ENCODE assay signal across 20 cellular contexts in the genomic region with DNA sequence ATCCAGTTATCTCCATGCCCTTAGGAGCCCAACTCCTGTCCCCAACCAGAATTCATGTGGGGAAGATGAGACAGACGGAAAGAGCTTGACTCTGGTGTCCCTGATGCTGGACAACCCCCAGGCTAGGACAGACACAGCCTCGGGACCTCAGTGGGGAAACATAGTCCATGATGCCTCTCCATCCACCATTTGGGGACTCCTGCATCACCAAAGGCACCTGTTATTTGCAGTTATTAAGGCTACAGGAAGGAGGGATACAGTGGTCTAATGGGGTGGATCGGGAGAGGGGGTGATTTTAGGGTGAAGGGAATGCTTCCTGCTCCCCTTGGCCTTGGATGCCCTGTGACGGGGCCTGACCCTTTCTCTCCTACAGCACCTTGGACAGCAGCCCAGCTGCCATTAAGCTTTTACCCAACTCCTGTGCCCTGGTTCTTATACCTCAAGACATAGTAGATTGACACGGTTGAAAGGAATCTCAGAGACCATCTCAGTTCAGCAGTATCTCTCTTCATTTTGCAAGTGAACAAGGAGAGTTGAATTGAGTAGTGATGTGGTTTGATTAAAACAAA.
DNase-seq lines count a peak whose midpoint lies in the region; ATAC-seq and TF ChIP-seq lines count a peak whose summit lies in the region.
"Had no signal": no experiment of that assay in that cellular context is flagged by ENCODE, and none has a peak within 500 bp of the region (broad histone marks: within the 10 kb centered on the region; RNA-seq: fewer than 3 reads in every experiment).

No MANE protein-coding gene starts in this region.

- H3K27ac Mint-ChIP-seq in GM23338: no peak overlapping the region
- no peak overlapping the region for H3K27ac Mint-ChIP-seq in nephron progenitor cell
- H3K27ac Mint-ChIP-seq in stimulated activated effector memory CD8-positive, alpha-beta T cell treated with anti-CD3 and anti-CD28 coated beads, Interleukin-12 subunit alpha, Interleukin-12 subunit beta, amount 100 ng/mL, for 72 hours: no peak overlapping the region
- no peak overlapping the region for H3K27ac Mint-ChIP-seq in natural killer cell
- H3K27ac Mint-ChIP-seq: activated naive CD4-positive, alpha-beta T cell treated with anti-CD3 and anti-CD28 coated beads, Interleukin-2, amount 10 ng/mL, durations not matched to agents 7 days and 5 days had no signal

- H3K36me3 Mint-ChIP-seq in GM23338 (ENCODE audit: low read depth): no peaks in the 10 kb centered on the region
- no peaks in the 10 kb centered on the region for H3K36me3 Mint-ChIP-seq in nephron progenitor cell (ENCODE audit: low read depth)
- no peaks in the 10 kb centered on the region for H3K36me3 Mint-ChIP-seq in stimulated activated effector memory CD8-positive, alpha-beta T cell treated with anti-CD3 and anti-CD28 coated beads, Interleukin-12 subunit alpha, Interleukin-12 subunit beta, amount 100 ng/mL, for 72 hours
- no peaks in the 10 kb centered on the region for H3K36me3 Mint-ChIP-seq in natural killer cell
- H3K36me3 Mint-ChIP-seq: activated naive CD4-positive, alpha-beta T cell treated with anti-CD3 and anti-CD28 coated beads, Interleukin-2, amount 10 ng/mL, durations not matched to agents 7 days and 5 days; brain had no signal

- H3K4me3 ChIP-seq in GM23338 (no peak overlapping the region), hepatocyte (no peak overlapping the region)

- H3K4me1 ChIP-seq in GM23338 (ENCODE audit: insufficient read depth): no peaks in the 10 kb centered on the region
- H3K4me1 ChIP-seq in hepatocyte (ENCODE audit: insufficient read depth): no peaks in the 10 kb centered on the region
- H3K4me1 ChIP-seq: Caco-2 had no signal

- TF ChIP-seq CTCF in GM23338 (conservative IDR thresholded peaks at IDR 0.05; ENCODE audit: low read depth in 2 of 2): no peak
- no peak for TF ChIP-seq CTCF in hepatocyte (IDR thresholded peaks at IDR 0.05; ENCODE audit: poor library complexity)
- TF ChIP-seq CTCF in nephron progenitor cell (IDR thresholded peaks at IDR 0.05): no peak
- TF ChIP-seq CTCF in natural killer cell (IDR thresholded peaks at IDR 0.05): no peak

- H3F3A ChIP-seq in GM23338 (replicated peaks; ENCODE audit: low read depth): no peaks in the 10 kb centered on the region

- ATAC-seq in GM23338 (peak; percentile 67; the same call in 2 of the 3 replicates), natural killer cell (no peak)
- ATAC-seq in stimulated activated effector memory CD8-positive, alpha-beta T cell treated with anti-CD3 and anti-CD28 coated beads, Interleukin-12 subunit alpha, Interleukin-12 subunit beta, amount 100 ng/mL, for 72 hours: no peak

- H3K4me2 ChIP-seq in GM23338 (no peak overlapping the region), hepatocyte (no peak overlapping the region)

- H3K4me3 Mint-ChIP-seq in GM23338 (no peak overlapping the region), nephron progenitor cell (no peak overlapping the region), natural killer cell (no peak overlapping the region)
- H3K4me3 Mint-ChIP-seq in stimulated activated effector memory CD8-positive, alpha-beta T cell treated with anti-CD3 and anti-CD28 coated beads, Interleukin-12 subunit alpha, Interleukin-12 subunit beta, amount 100 ng/mL, for 72 hours: no peak overlapping the region
- H3K4me3 Mint-ChIP-seq: activated naive CD4-positive, alpha-beta T cell treated with anti-CD3 and anti-CD28 coated beads, Interleukin-2, amount 10 ng/mL, durations not matched to agents 7 days and 5 days; brain had no signal

- 0 out of 2 replicates have a peak, but pooled peaks cover 7% of the 10 kb centered on the region for H3K9me2 ChIP-seq in GM23338 (ENCODE audit: insufficient read depth)
- H3K9me2 ChIP-seq in hepatocyte (replicated peaks; ENCODE audit: insufficient read depth): no peaks in the 10 kb centered on the region

- H2AFZ ChIP-seq in GM23338 (no peak overlapping the region), hepatocyte (no peak overlapping the region)

- no peaks in the 10 kb centered on the region for H3K36me3 ChIP-seq in GM23338 (ENCODE audit: insufficient read depth)
- no peaks in the 10 kb centered on the region for H3K36me3 ChIP-seq in hepatocyte (replicated peaks; ENCODE audit: insufficient read depth, low read depth)

- H3K4me1 Mint-ChIP-seq in GM23338 (0 out of 3 replicates have a peak, but pooled peaks cover 3% of the 10 kb centered on the region), nephron progenitor cell (peaks cover 8% of the 10 kb centered on the region), natural killer cell (no peaks in the 10 kb centered on the region)
- no peaks in the 10 kb centered on the region for H3K4me1 Mint-ChIP-seq in stimulated activated effector memory CD8-positive, alpha-beta T cell treated with anti-CD3 and anti-CD28 coated beads, Interleukin-12 subunit alpha, Interleukin-12 subunit beta, amount 100 ng/mL, for 72 hours
- H3K4me1 Mint-ChIP-seq: activated naive CD4-positive, alpha-beta T cell treated with anti-CD3 and anti-CD28 coated beads, Interleukin-2, amount 10 ng/mL, durations not matched to agents 7 days and 5 days had no signal

- H3K27me3 Mint-ChIP-seq in GM23338 (ENCODE audit: insufficient read depth, low read depth, poor library complexity): peaks cover 6% of the 10 kb centered on the region
- peaks cover 48% of the 10 kb centered on the region for H3K27me3 Mint-ChIP-seq in nephron progenitor cell (ENCODE audit: low read depth, poor library complexity)
- H3K27me3 Mint-ChIP-seq in natural killer cell (ENCODE audit: low read depth in 2 of 2): peaks cover 10 to 39% of the 10 kb centered on the region in 2 donors

- 60% methylated on average over 5 of the region's 5 CpGs for WGBS in hepatocyte (ENCODE audit: low lambda C conversion rate, missing lambda C conversion rate)

- H4K20me1 ChIP-seq in GM23338 (replicated peaks; ENCODE audit: insufficient read depth) (no peaks in the 10 kb centered on the region), hepatocyte (ENCODE audit: insufficient read depth, poor library complexity, severe bottlenecking) (no peaks in the 10 kb centered on the region)

- intact Hi-C loops in natural killer cell (cut with micrococcal nuclease): no loop called here

- DNase-seq in GM23338 (ENCODE audit: low spot score) (peak; percentile 39), OCI-M1 (lab: John Stamatoyannopoulos, UW) (peak; percentile 3), hepatocyte (ENCODE audit: low spot score) (peak; percentile 19), nephron progenitor cell (peak; percentile 62), NCI-H2196 (lab: John Stamatoyannopoulos, UW; ENCODE audit: unreplicated experiment) (no peak), natural killer cell (no peak)
- DNase-seq in stimulated activated effector memory CD8-positive, alpha-beta T cell treated with anti-CD3 and anti-CD28 coated beads, Interleukin-12 subunit alpha, Interleukin-12 subunit beta, amount 100 ng/mL, for 72 hours (ENCODE audit: low spot score in 2 of 2): no peak
- DNase-seq: activated CD4-positive, alpha-beta T cell treated with anti-CD3 and anti-CD28 coated beads for 48 hours; activated naive CD4-positive, alpha-beta T cell treated with anti-CD3 and anti-CD28 coated beads, Interleukin-2, amount 10 ng/mL, durations not matched to agents 7 days and 5 days; activated T-cell treated with anti-CD3 and anti-CD28 coated beads, Interleukin-2, amount 50 U/mL, for 48 hours; Caco-2; IMR-90; mesenchymal stem cell; NCI-H2081; nucleus accumbens; stimulated activated CD4-positive, alpha-beta T cell treated with anti-CD3 and anti-CD28 coated beads, Interleukin-15, amount 100 ng/mL, for 24 hours; stimulated activated naive CD4-positive, alpha-beta T cell; T-helper 2 cell had no signal

- no peaks in the 10 kb centered on the region; the same call in 2 of the 3 replicates for H3K9me3 Mint-ChIP-seq in GM23338
- H3K9me3 Mint-ChIP-seq in nephron progenitor cell: no peaks in the 10 kb centered on the region
- no peaks in the 10 kb centered on the region for H3K9me3 Mint-ChIP-seq in stimulated activated effector memory CD8-positive, alpha-beta T cell treated with anti-CD3 and anti-CD28 coated beads, Interleukin-12 subunit alpha, Interleukin-12 subunit beta, amount 100 ng/mL, for 72 hours
- H3K9me3 Mint-ChIP-seq in natural killer cell: no peaks in the 10 kb centered on the region
- H3K9me3 Mint-ChIP-seq: activated naive CD4-positive, alpha-beta T cell treated with anti-CD3 and anti-CD28 coated beads, Interleukin-2, amount 10 ng/mL, durations not matched to agents 7 days and 5 days; brain had no signal

- H3K79me2 ChIP-seq in GM23338 (replicated peaks; ENCODE audit: insufficient read depth) (no peaks in the 10 kb centered on the region), hepatocyte (no peaks in the 10 kb centered on the region)

- H3K27ac ChIP-seq in GM23338 (ENCODE audit: low read depth): no peak overlapping the region
- no peak overlapping the region for H3K27ac ChIP-seq in hepatocyte
- H3K27ac ChIP-seq: C4-2B had no signal

- H3K9me3 ChIP-seq in hepatocyte (ENCODE audit: low read depth): no peaks in the 10 kb centered on the region
- H3K9me3 ChIP-seq: Caco-2 had no signal

- no peaks in the 10 kb centered on the region for H3K27me3 ChIP-seq in GM23338 (ENCODE audit: insufficient read depth)
- no peaks in the 10 kb centered on the region for H3K27me3 ChIP-seq in hepatocyte

TF ChIP-seq in GM23338, 12 proteins besides CTCF, POLR2A, EP300 and RAD21 (continues in another document):
- TF ChIP-seq STAT1 (IDR thresholded peaks at IDR 0.05; ENCODE audit: unreplicated experiment): no peak
- TF ChIP-seq ZNF331 (CRISPR knock-in tag; IDR thresholded peaks at IDR 0.05; ENCODE audit: low read depth): no peak
- TF ChIP-seq JUNB (IDR thresholded peaks at IDR 0.05; ENCODE audit: unreplicated experiment): no peak

Comparison
In these comparisons a context has a peak if more than half of its experiments do, and no peak if none do; other contexts are left out.
1. DNase-seq: peak in GM23338 (single experiment), OCI-M1 (single experiment), hepatocyte (single experiment) and nephron progenitor cell (single experiment); none in NCI-H2196 (single experiment), stimulated activated effector memory CD8-positive, alpha-beta T cell treated with anti-CD3 and anti-CD28 coated beads, Interleukin-12 subunit alpha, Interleukin-12 subunit beta, amount 100 ng/mL, for 72 hours (0 of 2) and natural killer cell (single experiment).